In the genomic region with DNA sequence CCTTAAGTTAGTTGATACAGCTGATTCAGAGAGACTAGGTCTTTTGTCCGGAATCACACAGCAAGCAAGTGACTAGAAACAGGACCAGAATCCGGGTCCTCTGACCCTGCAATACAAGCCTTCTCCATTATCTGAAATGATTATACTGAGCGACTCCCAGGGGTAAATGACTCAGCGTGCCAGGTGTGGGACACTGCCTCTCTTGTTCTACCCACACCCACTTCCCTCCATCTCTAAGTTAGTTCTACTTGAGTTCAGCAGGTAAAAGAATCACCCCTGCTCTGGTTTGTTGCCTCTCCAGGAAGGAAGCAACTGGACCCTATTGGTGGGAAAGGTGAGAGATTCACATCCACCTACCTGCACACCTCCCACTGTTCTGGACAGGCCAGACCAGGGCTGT, we compare ENCODE assay signal across 24 cellular contexts.
DNase-seq lines count a peak whose midpoint lies in the region; FAIRE-seq and TF ChIP-seq lines count a peak whose summit lies in the region.
"Had no signal": no experiment of that assay in that cellular context is flagged by ENCODE, and none has a peak within 500 bp of the region (broad histone marks: within the 10 kb centered on the region; RNA-seq: fewer than 3 reads in every experiment).

No MANE protein-coding gene starts in this region.

- peak overlapping the region; percentile 94 for H3K27ac Mint-ChIP-seq in progenitor cell of endocrine pancreas
- H3K27ac Mint-ChIP-seq: activated naive CD4-positive, alpha-beta T cell treated with anti-CD3 and anti-CD28 coated beads, Interleukin-2, amount 50 U/mL, for 24 hours; activated T-helper 1 cell treated with anti-CD3 and anti-CD28 coated beads, Interleukin-12 subunit alpha, Interleukin-12 subunit beta, Interleukin-2, Interleukin-4 antibody, amounts not matched to agents 30 ng/mL and 10 ng/mL and 1 ng/mL, durations not matched to agents 14 hours and 24 hours and 36 hours; B cell; stimulated activated naive CD8-positive, alpha-beta T cell treated with anti-CD3 and anti-CD28 coated beads, Interleukin-15, Interleukin-2, amounts not matched to agents 100 ng/mL and 50 ng/mL, for 24 hours had no signal

- DNase-seq in NCI-H2107 treated with DMSO at 0.1 percent for 48 hours (lab: John Stamatoyannopoulos, UW; ENCODE audit: unreplicated experiment) (peak; percentile 53), NCI-H2107 (lab: John Stamatoyannopoulos, UW) (no peak), PC-9 (peak in 1 of 2 experiments; percentile 85), kidney (no peak), progenitor cell of endocrine pancreas (ENCODE audit: low spot score, unreplicated experiment) (no peak), 8988T (no peak), GM03348 (ENCODE audit: low spot score) (no peak)
- no peak for DNase-seq in stimulated activated CD4-positive, alpha-beta T cell treated with anti-CD3 and anti-CD28 coated beads, Interleukin-2, amount 100 ng/mL, for 24 hours
- DNase-seq: activated CD4-positive, alpha-beta T cell treated with anti-CD3 and anti-CD28 coated beads for 4 hours; effector CD4-positive, alpha-beta T cell; foreskin melanocyte; hypothalamus; NCI-H1105; NCI-H774; stimulated activated CD4-positive, alpha-beta T cell treated with anti-CD3 and anti-CD28 coated beads, Interleukin-4, amount 100 ng/mL, for 4 hours; tibial artery had no signal

- no peaks in the 10 kb centered on the region for H3K27me3 ChIP-seq in PC-9 (ENCODE audit: insufficient read depth, low read depth)
- H3K27me3 ChIP-seq: SJSA1, tibial artery had no signal

- peak overlapping the region in 1 of 2 donors; percentile 0 for H3K9ac ChIP-seq in kidney (ENCODE audit: low read length in 2 of 2)

- peak overlapping the region; percentile 59 for H3K4me2 ChIP-seq in PC-9

- no peaks in the 10 kb centered on the region for H3K9me3 ChIP-seq in PC-9 (ENCODE audit: insufficient read depth, low read depth)
- no peaks in the 10 kb centered on the region for H3K9me3 ChIP-seq in kidney (ENCODE audit: control insufficient read depth in 1 of 2, low read length in 2 of 2)
- H3K9me3 ChIP-seq: SJSA1, tibial artery had no signal

- no peaks in the 10 kb centered on the region for H3K27me3 Mint-ChIP-seq in progenitor cell of endocrine pancreas

- no peak overlapping the region for H3K4me3 ChIP-seq in PC-9
- H3K4me3 ChIP-seq in kidney (ENCODE audit: low read length in 2 of 2) = no peak overlapping the region
- H3K4me3 ChIP-seq: SJSA1, tibial artery had no signal

- no peak for FAIRE-seq in kidney (lab: Jason Lieb, UNC)
- FAIRE-seq: A204.1, astrocyte, H54 had no signal

- BruUV-seq in PC-9 (replicated peaks; lab: Mats Ljungman, UMichigan) = no TSS peak

- no peak overlapping the region for H3K4me3 Mint-ChIP-seq in progenitor cell of endocrine pancreas (ENCODE audit: low read depth)
- H3K4me3 Mint-ChIP-seq: activated naive CD4-positive, alpha-beta T cell treated with anti-CD3 and anti-CD28 coated beads, Interleukin-2, amount 50 U/mL, for 24 hours; activated T-helper 1 cell treated with anti-CD3 and anti-CD28 coated beads, Interleukin-12 subunit alpha, Interleukin-12 subunit beta, Interleukin-2, Interleukin-4 antibody, amounts not matched to agents 30 ng/mL and 10 ng/mL and 1 ng/mL, durations not matched to agents 14 hours and 24 hours and 36 hours; B cell; stimulated activated naive CD8-positive, alpha-beta T cell treated with anti-CD3 and anti-CD28 coated beads, Interleukin-15, Interleukin-2, amounts not matched to agents 100 ng/mL and 50 ng/mL, for 24 hours had no signal

- TF ChIP-seq CTCF in PC-9 (conservative IDR thresholded peaks at IDR 0.05) = no peak
- no peak for TF ChIP-seq CTCF in kidney (IDR thresholded peaks at IDR 0.05; ENCODE audit: borderline replicate concordance, extremely low read depth, insufficient read depth)
- no peak for TF ChIP-seq CTCF in progenitor cell of endocrine pancreas (IDR thresholded peaks at IDR 0.05; ENCODE audit: unreplicated experiment)

- H3K4me1 Mint-ChIP-seq in progenitor cell of endocrine pancreas (ENCODE audit: low read depth) = peaks cover 65% of the 10 kb centered on the region
- H3K4me1 Mint-ChIP-seq: activated naive CD4-positive, alpha-beta T cell treated with anti-CD3 and anti-CD28 coated beads, Interleukin-2, amount 50 U/mL, for 24 hours; B cell had no signal

- H3K79me2 ChIP-seq in PC-9 (ENCODE audit: low read depth) = no peaks in the 10 kb centered on the region

- H3K4me1 ChIP-seq in PC-9 (replicated peaks; ENCODE audit: insufficient read depth) (peaks cover 29% of the 10 kb centered on the region), kidney (ENCODE audit: control insufficient read depth in 1 of 2, insufficient read depth in 1 of 2, low read depth in 1 of 2, low read length in 2 of 2) (peaks cover 14 to 16% of the 10 kb centered on the region in 2 donors)
- H3K4me1 ChIP-seq: SJSA1 had no signal

- POLR2A ChIA-PET in PC-9 (lab: Charles Lee; ENCODE audit: unreplicated experiment) = no interaction called here

- H3F3A ChIP-seq in PC-9 (ENCODE audit: insufficient read depth, low read depth) = peaks cover 20% of the 10 kb centered on the region; the same call in 1 of the 2 replicates

- H3K36me3 ChIP-seq in PC-9 (ENCODE audit: low read depth) (no peaks in the 10 kb centered on the region), kidney (ENCODE audit: control insufficient read depth in 1 of 2, insufficient read depth in 2 of 2, low read length in 2 of 2) (no peaks in the 10 kb centered on the region)
- H3K36me3 ChIP-seq: SJSA1 had no signal

- peak overlapping the region; percentile 78 for H3K27ac ChIP-seq in PC-9
- peak overlapping the region; percentile 39 to 59 for H3K27ac ChIP-seq in kidney (ENCODE audit: low read depth in 2 of 2, low read length in 2 of 2)
- H3K27ac ChIP-seq: SJSA1, tibial artery had no signal

- H2AFZ ChIP-seq in PC-9 = no peak overlapping the region

- no peaks in the 10 kb centered on the region for H3K9me2 ChIP-seq in PC-9 (ENCODE audit: insufficient read depth)

- no peaks in the 10 kb centered on the region for H3K9me3 Mint-ChIP-seq in progenitor cell of endocrine pancreas (ENCODE audit: low read depth)
- H3K9me3 Mint-ChIP-seq: activated naive CD4-positive, alpha-beta T cell treated with anti-CD3 and anti-CD28 coated beads, Interleukin-2, amount 50 U/mL, for 24 hours; activated T-helper 1 cell treated with anti-CD3 and anti-CD28 coated beads, Interleukin-12 subunit alpha, Interleukin-12 subunit beta, Interleukin-2, Interleukin-4 antibody, amounts not matched to agents 30 ng/mL and 10 ng/mL and 1 ng/mL, durations not matched to agents 14 hours and 24 hours and 36 hours; stimulated activated naive CD8-positive, alpha-beta T cell treated with anti-CD3 and anti-CD28 coated beads, Interleukin-15, Interleukin-2, amounts not matched to agents 100 ng/mL and 50 ng/mL, for 24 hours had no signal

- no peaks in the 10 kb centered on the region for H4K20me1 ChIP-seq in PC-9 (ENCODE audit: insufficient read depth)

- intact Hi-C loops in PC-9 (cut with micrococcal nuclease; ENCODE audit: unreplicated experiment) (no loop called here), kidney (cut with DNase I) (no loop called here)

- no peaks in the 10 kb centered on the region for H3K36me3 Mint-ChIP-seq in progenitor cell of endocrine pancreas (ENCODE audit: insufficient read depth)
- H3K36me3 Mint-ChIP-seq: activated naive CD4-positive, alpha-beta T cell treated with anti-CD3 and anti-CD28 coated beads, Interleukin-2, amount 50 U/mL, for 24 hours had no signal

- CTCF ChIA-PET in PC-9 (lab: Charles Lee) = no interaction called here
